Comparison of ENCODE assay signal across 29 cellular contexts in the genomic region with DNA sequence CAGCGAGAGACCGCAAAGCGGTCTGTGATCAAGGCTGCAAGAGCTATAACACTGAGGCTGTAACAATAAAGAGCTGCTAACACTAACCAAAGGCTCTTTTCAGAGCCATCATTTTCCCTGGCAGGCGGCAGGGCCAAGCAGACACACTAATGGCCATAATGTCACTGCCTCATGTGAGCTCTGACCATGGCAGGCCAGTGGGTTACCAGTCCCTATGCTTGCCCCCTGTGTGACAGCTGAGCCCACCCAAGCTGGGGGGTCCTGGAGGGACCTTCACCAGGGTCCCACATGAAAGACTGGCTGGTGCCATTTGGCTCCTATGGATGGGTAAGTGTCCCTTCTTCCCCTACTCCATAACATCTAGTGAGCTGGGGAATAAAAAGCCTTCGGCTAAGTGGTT. TPM values are rescaled to one million over a fixed set of nuclear protein-coding genes. Genes with fewer than 3 reads are reported as not detected.
"Had no signal": no experiment of that assay in that cellular context is flagged by ENCODE, and none has a peak within 500 bp of the region (broad histone marks: within the 10 kb centered on the region; RNA-seq: fewer than 3 reads in every experiment).

No MANE protein-coding gene starts in this region.

- H2AFZ ChIP-seq: neural progenitor cell, parathyroid adenoma had no signal

- ATAC-seq: naive thymus-derived CD4-positive, alpha-beta T cell; natural killer cell; psoas muscle; right cardiac atrium; right lobe of liver; stimulated activated memory B cell treated with anti-CD40 and anti-IgM and Interleukin-4, amounts not matched to agents 10 μg/mL and 1 μg/mL and 100 μg/mL, for 72 hours had no signal

- H3K4me1 ChIP-seq: neural progenitor cell, parathyroid adenoma, psoas muscle, right lobe of liver, sigmoid colon, stomach, thyroid gland, tibial nerve, upper lobe of left lung, vagina had no signal

- H3K4me3 ChIP-seq: neural progenitor cell, ovary, psoas muscle, right lobe of liver, sigmoid colon, stomach, thoracic aorta, thyroid gland, tibial nerve, upper lobe of left lung, vagina had no signal

- H3K27ac ChIP-seq: neural progenitor cell, ovary, parathyroid adenoma, psoas muscle, right lobe of liver, sigmoid colon, stomach, thoracic aorta, thyroid gland, tibial nerve, upper lobe of left lung, vagina had no signal

- H3K79me2 ChIP-seq: parathyroid adenoma had no signal

- H3K4me1 Mint-ChIP-seq: nephron, neural progenitor cell had no signal

- H3K4me3 Mint-ChIP-seq: naive thymus-derived CD4-positive, alpha-beta T cell; natural killer cell; nephron; neural progenitor cell; stimulated activated memory B cell treated with anti-CD40 and anti-IgM and Interleukin-4, amounts not matched to agents 10 μg/mL and 1 μg/mL and 100 μg/mL, for 72 hours; stimulated activated naive CD8-positive, alpha-beta T cell treated with anti-CD3 and anti-CD28 coated beads, Interleukin-15, Interleukin-2, amounts not matched to agents 100 ng/mL and 50 ng/mL, for 24 hours had no signal

- H3K36me3 ChIP-seq: neural progenitor cell, ovary, right lobe of liver, sigmoid colon, thoracic aorta, thyroid gland, upper lobe of left lung, vagina had no signal

- H3K9ac ChIP-seq: neural progenitor cell, parathyroid adenoma had no signal

- DNase-seq: naive thymus-derived CD4-positive, alpha-beta T cell; natural killer cell; occipital lobe; ovary; posterior cingulate gyrus; psoas muscle; right lobe of liver; sigmoid colon; small intestine; stimulated activated CD4-positive, alpha-beta T cell treated with anti-CD3 and anti-CD28 coated beads, Interleukin-15, amount 100 ng/mL, for 24 hours; stimulated activated CD4-positive, alpha-beta T cell treated with anti-CD3 and anti-CD28 coated beads, Interleukin-2, amount 100 ng/mL, for 24 hours; stimulated activated CD4-positive, alpha-beta T cell treated with anti-CD3 and anti-CD28 coated beads, Interleukin-2, amount 100 ng/mL, for 48 hours; stimulated activated CD4-positive, alpha-beta T cell treated with anti-CD3 and anti-CD28 coated beads, Interleukin-4, amount 100 ng/mL, for 24 hours; stimulated activated naive CD4-positive, alpha-beta T cell treated with Interleukin-2 at 50 U/mL for 16 hours; stomach; thyroid gland; trophoblast cell; upper lobe of left lung had no signal

- H3K4me2 ChIP-seq: neural progenitor cell had no signal

- H3K27me3 ChIP-seq: neural progenitor cell, ovary, right lobe of liver, sigmoid colon, stomach, thyroid gland, tibial nerve, upper lobe of left lung, vagina had no signal

- H3K9me3 ChIP-seq: ovary, right lobe of liver, thyroid gland had no signal

- H3K27ac Mint-ChIP-seq: naive thymus-derived CD4-positive, alpha-beta T cell; natural killer cell; nephron; neural progenitor cell; progenitor cell of endocrine pancreas; stimulated activated memory B cell treated with anti-CD40 and anti-IgM and Interleukin-4, amounts not matched to agents 10 μg/mL and 1 μg/mL and 100 μg/mL, for 72 hours; stimulated activated naive CD8-positive, alpha-beta T cell treated with anti-CD3 and anti-CD28 coated beads, Interleukin-15, Interleukin-2, amounts not matched to agents 100 ng/mL and 50 ng/mL, for 24 hours had no signal

RNA-seq across cellular contexts. Expression of a gene that starts 42.7 kb away (rescaled TPM):
- polyA plus RNA-seq: neural cell had no signal
